Comparison of ENCODE assay signal across 9 cellular contexts in genomic region chr16:74709477-74709877, GRCh38. TPM values are rescaled to one million over a fixed set of nuclear protein-coding genes. Genes with fewer than 3 reads are reported as not detected.
A peak's percentile ranks its signal among the peaks of the same experiment; 100 is the strongest.
DNase-seq lines count a peak whose midpoint lies in the region; ATAC-seq and TF ChIP-seq lines count a peak whose summit lies in the region.
"Had no signal": no experiment of that assay in that cellular context is flagged by ENCODE, and none has a peak within 500 bp of the region (broad histone marks: within the 10 kb centered on the region; RNA-seq: fewer than 3 reads in every experiment).

No MANE protein-coding gene starts in this region.

- peak overlapping the region in 1 of 5 experiments; percentile 3 for H3K27ac Mint-ChIP-seq in brain

- no peaks in the 10 kb centered on the region for H3K36me3 Mint-ChIP-seq in brain

- TF ChIP-seq CTCF in VCaP (conservative IDR thresholded peaks at IDR 0.05): peak; percentile 92
- TF ChIP-seq CTCF in brain (conservative IDR thresholded peaks at IDR 0.05): peak; percentile 98

- no peaks in the 10 kb centered on the region for H3K9me3 Mint-ChIP-seq in brain

- H3K27me3 Mint-ChIP-seq in brain: peaks cover 7% of the 10 kb centered on the region

- H3K4me1 Mint-ChIP-seq in brain: peaks cover 5% of the 10 kb centered on the region

- DNase-seq in NCI-H1436 (lab: John Stamatoyannopoulos, UW): peak; percentile 79
- DNase-seq in NCI-H1436 treated with DMSO at 0.1 percent for 48 hours (lab: John Stamatoyannopoulos, UW): no peak
- DNase-seq in NCI-H2171 (lab: John Stamatoyannopoulos, UW): peak; percentile 64
- DNase-seq in inferior parietal cortex (ENCODE audit: extremely low spot score): peak; percentile 96
- peak; percentile 65 to 79 (median 75) for DNase-seq in stimulated activated CD4-positive, alpha-beta T cell treated with anti-CD3 and anti-CD28 coated beads, Interleukin-12 subunit alpha, Interleukin-12 subunit beta, amount 100 ng/mL, for 48 hours (ENCODE audit: low read depth in 2 of 3, low spot score in 1 of 3)

- H3K27ac ChIP-seq in VCaP: no peak overlapping the region
- H3K27ac ChIP-seq: BLaER1 treated with 17β-estradiol and CSF1 and Interleukin-3, amounts not matched to agents 10 nM and 100 nM had no signal

- no peak overlapping the region for H3K4me3 Mint-ChIP-seq in brain

- peak; percentile 51 for ATAC-seq in HG03025 (IDR thresholded peaks at IDR 0.05; ENCODE audit: low FRiP score, unreplicated experiment)

RNA-seq across cellular contexts. Expression of gene MLKL, which starts 8.8 kb away (rescaled TPM):
- polyA plus RNA-seq in brain (ENCODE audit: insufficient read depth, low read depth, low replicate concordance): 0.85 TPM

RNA-seq across cellular contexts. Expression of gene RFWD3, which starts 42.8 kb away (rescaled TPM):
- 31.7 TPM for polyA plus RNA-seq in brain (ENCODE audit: insufficient read depth, low read depth, low replicate concordance)
